Comparison of ENCODE assay signal across 9 cellular contexts in the genomic region with DNA sequence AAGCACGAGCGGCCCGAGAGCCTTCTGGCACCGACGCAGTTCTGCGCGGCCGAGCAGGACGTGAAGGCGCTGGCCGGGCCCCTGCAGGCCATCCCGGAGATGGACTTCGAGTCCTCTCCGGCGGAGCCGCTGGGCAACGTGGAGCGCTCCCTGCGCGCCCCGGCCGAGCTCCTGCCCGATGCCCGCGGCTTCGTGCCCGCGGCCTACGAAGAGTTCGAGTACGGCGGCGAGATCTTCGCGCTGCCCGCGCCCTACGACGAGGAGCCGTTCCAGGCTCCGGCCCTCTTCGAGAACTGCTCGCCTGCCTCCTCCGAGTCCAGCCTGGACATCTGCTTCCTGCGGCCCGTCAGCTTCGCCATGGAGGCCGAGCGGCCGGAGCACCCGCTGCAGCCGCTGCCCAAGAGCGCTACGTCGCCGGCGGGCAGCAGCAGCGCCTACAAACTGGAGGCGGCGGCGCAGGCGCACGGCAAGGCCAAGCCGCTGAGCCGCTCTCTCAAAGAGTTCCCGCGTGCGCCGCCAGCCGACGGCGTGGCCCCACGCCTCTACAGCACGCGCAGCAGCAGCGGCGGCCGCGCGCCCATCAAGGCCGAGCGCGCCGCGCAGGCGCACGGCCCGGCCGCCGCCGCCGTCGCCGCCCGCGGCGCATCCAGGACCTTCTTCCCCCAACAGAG.
DNase-seq lines count a peak whose midpoint lies in the region; ATAC-seq and TF ChIP-seq lines count a peak whose summit lies in the region.
"Had no signal": no experiment of that assay in that cellular context is flagged by ENCODE, and none has a peak within 500 bp of the region (broad histone marks: within the 10 kb centered on the region; RNA-seq: fewer than 3 reads in every experiment).

No MANE protein-coding gene starts in this region.

- WGBS in lung, 2 donors: 4 to 10% methylated on average over 71 to 97 of the region's 97 CpGs

- H3K4me1 ChIP-seq in lung (ENCODE audit: control insufficient read depth in 2 of 2, insufficient read depth in 2 of 2, low read length in 2 of 2): peaks cover 2 to 7% of the 10 kb centered on the region in 2 donors

- H3K4me3 ChIP-seq in lung: peak overlapping the region; percentile 29

- no peaks in the 10 kb centered on the region for H3K36me3 ChIP-seq in lung (ENCODE audit: control insufficient read depth in 2 of 2, insufficient read depth in 2 of 2, low read length in 2 of 2)

- no peaks in the 10 kb centered on the region for H3K27me3 ChIP-seq in lung (ENCODE audit: control insufficient read depth, insufficient read depth)

- no peak for TF ChIP-seq CTCF in lung (IDR thresholded peaks at IDR 0.05; ENCODE audit: control extremely low read depth, extremely low read depth)

- ATAC-seq in HG02840 (IDR thresholded peaks at IDR 0.05; ENCODE audit: low FRiP score, unreplicated experiment) (peak; percentile 68), lung (ENCODE audit: insufficient read depth, low FRiP score) (peak; percentile 82), GM18870 (IDR thresholded peaks at IDR 0.05; ENCODE audit: unreplicated experiment) (no peak)

- no peaks in the 10 kb centered on the region for H3K9me3 ChIP-seq in lung (ENCODE audit: control insufficient read depth in 2 of 2, insufficient read depth in 1 of 2, low read length in 1 of 2)

- H3K27ac ChIP-seq in lung (ENCODE audit: low read depth in 1 of 2, low read length in 1 of 2): no peak overlapping the region
- H3K27ac ChIP-seq: HL-60 had no signal

- DNase-seq in DMS53 treated with DMSO at 0.1 percent for 48 hours (lab: John Stamatoyannopoulos, UW; ENCODE audit: unreplicated experiment) (peak; percentile 38), lung (ENCODE audit: low spot score) (peak; percentile 51), inferior parietal cortex (ENCODE audit: extremely low spot score) (no peak)
- peak; percentile 33 to 42 for DNase-seq in activated CD4-positive, alpha-beta T cell treated with anti-CD3 and anti-CD28 coated beads, Interleukin-2, amount 50 U/mL, for 24 hours (ENCODE audit: low read depth in 1 of 2, low spot score in 1 of 2)
- DNase-seq in effector CD4-positive, alpha-beta T cell: peak; percentile 25
- DNase-seq in stimulated activated CD4-positive, alpha-beta T cell treated with anti-CD3 and anti-CD28 coated beads, TNF-alpha, amount 100 ng/mL, for 1 hour (ENCODE audit: low read depth in 3 of 3, low spot score in 1 of 3): peak; percentile 4 to 43 (median 27)
